Comparison of ENCODE assay signal across 27 cellular contexts in genomic region chr3:134932035-134932434, GRCh38.
"Had no signal": no experiment of that assay in that cellular context is flagged by ENCODE, and none has a peak within 500 bp of the region (broad histone marks: within the 10 kb centered on the region; RNA-seq: fewer than 3 reads in every experiment).

No MANE protein-coding gene starts in this region.

- H3K27me3 ChIP-seq: esophagus squamous epithelium, heart right ventricle, left lung, right lobe of liver, testis, tibial artery, upper lobe of left lung had no signal

- FAIRE-seq: endometrium, islet of Langerhans, urothelium cell line had no signal

- DNase-seq: cortex of kidney; effector memory CD8-positive, alpha-beta T cell; esophagus squamous epithelium; foreskin melanocyte; glutamatergic neuron; heart right ventricle; hippocampal formation; left cardiac atrium; left lung; mesenchymal stem cell; mucosa of descending colon; naive thymus-derived CD4-positive, alpha-beta T cell; nucleus accumbens; right lobe of liver; stimulated activated CD4-positive, alpha-beta T cell treated with anti-CD3 and anti-CD28 coated beads, Interleukin-12 subunit alpha, Interleukin-12 subunit beta, amount 100 ng/mL, for 4 hours; stimulated activated CD4-positive, alpha-beta T cell treated with anti-CD3 and anti-CD28 coated beads, Interleukin-1b, Interleukin-23, amount 100 ng/mL, for 48 hours; stimulated activated CD4-positive, alpha-beta T cell treated with anti-CD3 and anti-CD28 coated beads, Interleukin-4, amount 100 ng/mL, for 1 hour; stimulated activated CD8-positive, alpha-beta memory T cell treated with anti-CD3 and anti-CD28 coated beads, Interleukin-4, amount 100 ng/mL, for 48 hours; stimulated activated naive CD4-positive, alpha-beta T cell; stimulated activated naive CD8-positive, alpha-beta T cell treated with anti-CD3 and anti-CD28 coated beads, Interleukin-15, amount 100 ng/mL, for 72 hours; testis; tibial artery; upper lobe of left lung had no signal

- H3K4me1 ChIP-seq: esophagus squamous epithelium, heart right ventricle, left lung, right lobe of liver, tibial artery, upper lobe of left lung had no signal

- H3K4me3 ChIP-seq: esophagus squamous epithelium, heart right ventricle, left lung, mucosa of descending colon, right lobe of liver, smooth muscle cell, testis, tibial artery, upper lobe of left lung had no signal

- H3K36me3 ChIP-seq: esophagus squamous epithelium, heart right ventricle, left lung, right lobe of liver, tibial artery, upper lobe of left lung had no signal

- H3K27ac ChIP-seq: heart right ventricle, left lung, right lobe of liver, testis, tibial artery, upper lobe of left lung had no signal

- H3K9me3 ChIP-seq: esophagus squamous epithelium, heart right ventricle, left lung, mucosa of descending colon, right lobe of liver, testis, tibial artery, upper lobe of left lung had no signal
